Comparison of ENCODE assay signal across 12 cellular contexts in genomic region chr1:53526451-53527101, GRCh38.
DNase-seq lines count a peak whose midpoint lies in the region; ATAC-seq and TF ChIP-seq lines count a peak whose summit lies in the region.
"Had no signal": no experiment of that assay in that cellular context is flagged by ENCODE, and none has a peak within 500 bp of the region (broad histone marks: within the 10 kb centered on the region; RNA-seq: fewer than 3 reads in every experiment).

No MANE protein-coding gene starts in this region.

- no peaks in the 10 kb centered on the region for H3K9me3 Mint-ChIP-seq in natural killer cell
- H3K9me3 Mint-ChIP-seq: activated CD4-positive, alpha-beta T cell treated with anti-CD3 and anti-CD28 coated beads, Interleukin-2, amount 10 ng/mL, durations not matched to agents 24 days and 14 days; activated naive CD4-positive, alpha-beta T cell treated with anti-CD3 and anti-CD28 coated beads, Interleukin-2, amount 50 U/mL, for 24 hours; memory B cell had no signal

- no peak overlapping the region for H3K4me3 ChIP-seq in adrenal gland
- H3K4me3 ChIP-seq in heart left ventricle, result no peak overlapping the region
- H3K4me3 ChIP-seq: A549 had no signal

- no peaks in the 10 kb centered on the region for H3K36me3 ChIP-seq in adrenal gland (replicated peaks in 1 of 2)
- no peaks in the 10 kb centered on the region for H3K36me3 ChIP-seq in heart left ventricle

- no peaks in the 10 kb centered on the region for H3K36me3 Mint-ChIP-seq in natural killer cell
- H3K36me3 Mint-ChIP-seq: activated naive CD4-positive, alpha-beta T cell treated with anti-CD3 and anti-CD28 coated beads, Interleukin-2, amount 50 U/mL, for 24 hours; memory B cell had no signal

- ATAC-seq in heart left ventricle (peak in 3 of 4 donors; percentile 34 to 77 (median 75)), natural killer cell (no peak), HG02938 (IDR thresholded peaks at IDR 0.05; ENCODE audit: unreplicated experiment) (no peak), GM19324 (IDR thresholded peaks at IDR 0.05; ENCODE audit: low FRiP score, unreplicated experiment) (no peak)

- H3K27ac Mint-ChIP-seq in natural killer cell, result no peak overlapping the region
- H3K27ac Mint-ChIP-seq: activated CD4-positive, alpha-beta T cell treated with anti-CD3 and anti-CD28 coated beads, Interleukin-2, amount 10 ng/mL, durations not matched to agents 24 days and 14 days; activated naive CD4-positive, alpha-beta T cell treated with anti-CD3 and anti-CD28 coated beads, Interleukin-2, amount 50 U/mL, for 24 hours; memory B cell had no signal

- DNase-seq in AG08395 (ENCODE audit: low spot score), result peak; percentile 84
- DNase-seq in adrenal gland, result peak in 5 of 7 donors; percentile 12 to 68 (median 33)
- peak; percentile 54 to 83 (median 58) for DNase-seq in heart left ventricle
- peak; percentile 23 for DNase-seq in non-pigmented ciliary epithelial cell (ENCODE audit: low read depth)
- no peak for DNase-seq in natural killer cell
- no peak for DNase-seq in A172 (ENCODE audit: low spot score)
- DNase-seq: activated CD4-positive, alpha-beta T cell treated with anti-CD3 and anti-CD28 coated beads, Interleukin-2, amount 10 ng/mL, durations not matched to agents 24 days and 14 days had no signal

- WGBS in adrenal gland, 4 donors, result 64 to 72% (median 71%) methylated on average over 12 to 29 of the region's 29 CpGs
- 48 to 65% (median 54%) methylated on average over 19 to 29 of the region's 29 CpGs for WGBS in heart left ventricle, 4 donors

- no peak for TF ChIP-seq CTCF in adrenal gland (IDR thresholded peaks at IDR 0.05)
- TF ChIP-seq CTCF in heart left ventricle (IDR thresholded peaks at IDR 0.05), result no peak
- no peak for TF ChIP-seq CTCF in natural killer cell (IDR thresholded peaks at IDR 0.05)

- H3K27ac ChIP-seq in adrenal gland (peak overlapping the region in 1 of 5 donors; percentile 46), heart left ventricle (no peak overlapping the region)
- H3K27ac ChIP-seq: A549 had no signal

- H3K27me3 ChIP-seq in adrenal gland (no peaks in the 10 kb centered on the region), heart left ventricle (peaks cover 0 to 3% (median 0%) of the 10 kb centered on the region in 9 donors)

- H3K27me3 Mint-ChIP-seq in natural killer cell (ENCODE audit: low read depth in 2 of 2), result peaks cover 5 to 12% of the 10 kb centered on the region in 2 donors
- H3K27me3 Mint-ChIP-seq: activated CD4-positive, alpha-beta T cell treated with anti-CD3 and anti-CD28 coated beads, Interleukin-2, amount 10 ng/mL, durations not matched to agents 24 days and 14 days; activated naive CD4-positive, alpha-beta T cell treated with anti-CD3 and anti-CD28 coated beads, Interleukin-2, amount 50 U/mL, for 24 hours had no signal

- H3K4me1 ChIP-seq in adrenal gland (replicated peaks in 1 of 2) (no peaks in the 10 kb centered on the region), heart left ventricle (peaks cover 0 to 32% (median 6%) of the 10 kb centered on the region in 12 donors)
- H3K4me1 ChIP-seq: A549 had no signal

- TF ChIP-seq POLR2A in adrenal gland (IDR thresholded peaks at IDR 0.05) (no peak), heart left ventricle (IDR thresholded peaks at IDR 0.05) (no peak)

- peaks cover 0 to 6% of the 10 kb centered on the region in 2 donors for H3K4me1 Mint-ChIP-seq in natural killer cell
- H3K4me1 Mint-ChIP-seq: activated CD4-positive, alpha-beta T cell treated with anti-CD3 and anti-CD28 coated beads, Interleukin-2, amount 10 ng/mL, durations not matched to agents 24 days and 14 days; activated naive CD4-positive, alpha-beta T cell treated with anti-CD3 and anti-CD28 coated beads, Interleukin-2, amount 50 U/mL, for 24 hours; memory B cell had no signal

- intact Hi-C loops in adrenal gland (cut with DNase I), result no loop called here
- intact Hi-C loops in heart left ventricle (cut with DNase I), result no loop called here
- intact Hi-C loops in natural killer cell (cut with micrococcal nuclease), result no loop called here

- H3K4me3 Mint-ChIP-seq in natural killer cell, result no peak overlapping the region
- H3K4me3 Mint-ChIP-seq: activated CD4-positive, alpha-beta T cell treated with anti-CD3 and anti-CD28 coated beads, Interleukin-2, amount 10 ng/mL, durations not matched to agents 24 days and 14 days; activated naive CD4-positive, alpha-beta T cell treated with anti-CD3 and anti-CD28 coated beads, Interleukin-2, amount 50 U/mL, for 24 hours; memory B cell had no signal

- H3K9me3 ChIP-seq in adrenal gland (replicated peaks in 1 of 3) (no peaks in the 10 kb centered on the region), heart left ventricle (no peaks in the 10 kb centered on the region)
- H3K9me3 ChIP-seq: A549 had no signal

Comparison
In these comparisons a context has a peak if more than half of its experiments do, and no peak if none do; other contexts are left out.
1. DNase-seq: peak in AG08395 (single experiment), adrenal gland (5 of 7), heart left ventricle (5 of 5) and non-pigmented ciliary epithelial cell (single experiment); none in natural killer cell (single experiment) and A172 (single experiment).
2. ATAC-seq: peak in heart left ventricle (3 of 4); none in natural killer cell (0 of 3), HG02938 (single experiment) and GM19324 (single experiment).